In the genomic region with DNA sequence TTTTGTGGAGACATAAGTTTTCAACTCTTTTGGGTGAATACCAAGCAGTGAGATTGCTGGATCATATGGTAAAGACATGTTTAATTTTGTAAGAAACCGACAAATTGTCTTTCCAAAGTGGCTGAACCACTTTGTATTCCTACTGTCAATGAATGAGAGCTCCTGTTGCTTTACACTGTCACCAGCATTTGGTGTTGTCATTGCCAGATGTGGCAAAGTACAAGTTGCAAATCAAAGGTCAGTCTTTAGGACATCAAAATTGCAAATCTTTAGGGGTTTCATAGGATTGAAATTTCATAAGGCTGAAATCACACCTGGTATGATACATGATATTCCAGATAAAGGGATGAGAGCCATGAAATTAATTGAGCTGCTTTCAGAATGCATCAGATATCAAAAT, we compare ENCODE assay signal across 6 cellular contexts.
"Had no signal": no experiment of that assay in that cellular context is flagged by ENCODE, and none has a peak within 500 bp of the region (broad histone marks: within the 10 kb centered on the region; RNA-seq: fewer than 3 reads in every experiment).

No MANE protein-coding gene starts in this region.

- H3K4me3 Mint-ChIP-seq: IgD-negative memory B cell had no signal

- H3K27ac ChIP-seq: HL-60 had no signal

- H3K4me3 ChIP-seq: K562 had no signal

- H3K27ac Mint-ChIP-seq: IgD-negative memory B cell had no signal

- FAIRE-seq: K562 had no signal

- H3K4me1 Mint-ChIP-seq: IgD-negative memory B cell had no signal

- ATAC-seq: K562 had no signal

- DNase-seq: IMR-90, KBM-7, KG1 had no signal
